In genomic region chr2:23639406-23639982, GRCh38 we compare ENCODE assay signal across 15 cellular contexts.
"Had no signal": no experiment of that assay in that cellular context is flagged by ENCODE, and none has a peak within 500 bp of the region (broad histone marks: within the 10 kb centered on the region; RNA-seq: fewer than 3 reads in every experiment).

No MANE protein-coding gene starts in this region.

- H3K27ac ChIP-seq: heart right ventricle, thoracic aorta, upper lobe of left lung had no signal

- H3K27me3 ChIP-seq: heart right ventricle, upper lobe of left lung had no signal

- H3K4me1 Mint-ChIP-seq: activated B cell treated with CpG ODN at 0.5 μM for 24 hours, memory B cell, T-cell had no signal

- H3K9me3 Mint-ChIP-seq: activated B cell treated with CpG ODN at 0.5 μM for 24 hours, memory B cell, T-cell had no signal

- H3K27me3 Mint-ChIP-seq: activated B cell treated with CpG ODN at 0.5 μM for 24 hours; activated naive CD8-positive, alpha-beta T cell; memory B cell; T-cell had no signal

- H3K9me3 ChIP-seq: SK-N-SH, thoracic aorta, upper lobe of left lung had no signal

- ATAC-seq: esophagus mucosa, heart right ventricle, T-cell had no signal

- H3K4me3 ChIP-seq: heart right ventricle, thoracic aorta, upper lobe of left lung had no signal

- H3K4me3 Mint-ChIP-seq: activated B cell treated with CpG ODN at 0.5 μM for 24 hours; activated naive CD8-positive, alpha-beta T cell; memory B cell; T-cell had no signal

- H3K27ac Mint-ChIP-seq: activated B cell treated with CpG ODN at 0.5 μM for 24 hours; activated naive CD8-positive, alpha-beta T cell; memory B cell; progenitor cell of endocrine pancreas; T-cell had no signal

- DNase-seq: activated B cell treated with CpG ODN at 0.5 μM for 24 hours; activated CD4-positive, alpha-beta T cell treated with anti-CD3 and anti-CD28 coated beads, Interleukin-2, amount 50 U/mL, for 1 hour; activated effector memory CD4-positive, alpha-beta T cell treated with Interleukin-2 at 50 U/mL for 16 hours; cerebellar nuclear complex; cortex of kidney; heart right ventricle; SK-N-SH; stimulated activated CD4-positive, alpha-beta T cell treated with anti-CD3 and anti-CD28 coated beads, Interleukin-12 subunit alpha, Interleukin-12 subunit beta, amount 100 ng/mL, for 4 hours; T-cell; upper lobe of left lung had no signal
